Comparison of ENCODE assay signal across 8 cellular contexts in genomic region chr5:177554474-177555111, GRCh38. TPM values are rescaled to one million over a fixed set of nuclear protein-coding genes. Genes with fewer than 3 reads are reported as not detected.
A peak's percentile ranks its signal among the peaks of the same experiment; 100 is the strongest.
DNase-seq lines count a peak whose midpoint lies in the region; ATAC-seq, FAIRE-seq and TF ChIP-seq lines count a peak whose summit lies in the region.

FAM193B (minus strand) TSS chr5:177554563; CDS start chr5:177554458, 105 bp downstream.

- H3K27ac ChIP-seq in left ventricle myocardium inferior (replicated peaks) (peak within 1 kb of the TSS; percentile 83), prostate gland (peak within 1 kb of the TSS; percentile 90)

- H3K4me1 Mint-ChIP-seq in T-helper 1 cell treated with Interleukin-12 subunit alpha and Interleukin-12 subunit beta and Interleukin-4 antibody, amounts not matched to agents 30 μg/mL and 1 μg/mL, for 36 hours (ENCODE audit: low read depth): peaks cover 33% of the 10 kb centered on the region

- H3K9me3 Mint-ChIP-seq in T-helper 1 cell treated with Interleukin-12 subunit alpha and Interleukin-12 subunit beta and Interleukin-4 antibody, amounts not matched to agents 30 μg/mL and 1 μg/mL, for 36 hours: no peaks in the 10 kb centered on the region

- H3K27me3 Mint-ChIP-seq in T-helper 1 cell treated with Interleukin-12 subunit alpha and Interleukin-12 subunit beta and Interleukin-4 antibody, amounts not matched to agents 30 μg/mL and 1 μg/mL, for 36 hours (ENCODE audit: low read depth): peaks cover 6% of the 10 kb centered on the region

- peak within 1 kb of the TSS; percentile 85 for H3K4me3 Mint-ChIP-seq in T-helper 1 cell treated with Interleukin-12 subunit alpha and Interleukin-12 subunit beta and Interleukin-4 antibody, amounts not matched to agents 30 μg/mL and 1 μg/mL, for 36 hours

- peak; percentile 96 for DNase-seq in GM12892 (ENCODE audit: insufficient read length)
- peak; percentile 63 for DNase-seq in NCI-H146 treated with DMSO at 0.1 percent for 48 hours (lab: John Stamatoyannopoulos, UW; ENCODE audit: unreplicated experiment)
- DNase-seq in amniotic stem cell (lab: John Stamatoyannopoulos, UW): peak; percentile 86
- DNase-seq in left ventricle myocardium inferior: peak; percentile 93
- peak; percentile 91 for DNase-seq in prostate gland (ENCODE audit: low spot score)
- peak; percentile 96 for DNase-seq in ureter (ENCODE audit: low spot score)

- H3K4me1 ChIP-seq in left ventricle myocardium inferior: peaks cover 41% of the 10 kb centered on the region
- peaks cover 8% of the 10 kb centered on the region for H3K4me1 ChIP-seq in prostate gland (replicated peaks)

- TF ChIP-seq POLR2A in GM12892 (IDR thresholded peaks at IDR 0.05; ENCODE audit: low read depth, low read length): no peak
- peak; percentile 52 for TF ChIP-seq POLR2A in prostate gland (IDR thresholded peaks at IDR 0.05)

- H3K27ac Mint-ChIP-seq in T-helper 1 cell treated with Interleukin-12 subunit alpha and Interleukin-12 subunit beta and Interleukin-4 antibody, amounts not matched to agents 30 μg/mL and 1 μg/mL, for 36 hours: peak within 1 kb of the TSS; percentile 74

- intact Hi-C loops in left ventricle myocardium inferior (cut with micrococcal nuclease): no loop called here
- intact Hi-C loops in prostate gland (cut with DNase I): loop anchor here (1.0 kb wide), 1 partner anchor 16 kb away; no protein-coding TSS in a partner anchor

- H3K27me3 ChIP-seq in left ventricle myocardium inferior (ENCODE audit: low read depth) (no peaks in the 10 kb centered on the region), prostate gland (replicated peaks; ENCODE audit: insufficient read depth) (no peaks in the 10 kb centered on the region)

- FAIRE-seq in GM12892 (lab: Jason Lieb, UNC): peak; percentile 96

- ATAC-seq in HG02798 (IDR thresholded peaks at IDR 0.05; ENCODE audit: poor library complexity, unreplicated experiment): peak; percentile 95

- 20% methylated on average over 23 of the region's 49 CpGs for WGBS in prostate gland

- peaks cover 17% of the 10 kb centered on the region for H3K36me3 ChIP-seq in left ventricle myocardium inferior
- no peaks in the 10 kb centered on the region for H3K36me3 ChIP-seq in prostate gland

- peaks cover 9% of the 10 kb centered on the region for H3K36me3 Mint-ChIP-seq in T-helper 1 cell treated with Interleukin-12 subunit alpha and Interleukin-12 subunit beta and Interleukin-4 antibody, amounts not matched to agents 30 μg/mL and 1 μg/mL, for 36 hours (ENCODE audit: low read depth)

- no peaks in the 10 kb centered on the region for H3K9me3 ChIP-seq in left ventricle myocardium inferior (replicated peaks)
- no peaks in the 10 kb centered on the region for H3K9me3 ChIP-seq in prostate gland

- H3K4me3 ChIP-seq in left ventricle myocardium inferior: peak within 1 kb of the TSS; percentile 92
- H3K4me3 ChIP-seq in prostate gland: peak within 1 kb of the TSS; percentile 91 to 95

- TF ChIP-seq CTCF in left ventricle myocardium inferior (IDR thresholded peaks at IDR 0.05; ENCODE audit: borderline replicate concordance) (peak; percentile 41), prostate gland (IDR thresholded peaks at IDR 0.05) (peak in 1 of 4 experiments; percentile 11)

RNA-seq across cellular contexts. Expression of gene FAM193B, which starts in this region (rescaled TPM):
- 43.8 TPM for polyA plus RNA-seq in GM12892 (2012; ENCODE audit: missing spikeins)
- 21.5 TPM for total RNA-seq in left ventricle myocardium inferior
- total RNA-seq in prostate gland: 100 to 1,000 TPM in 1 of 2 donors, 10 to 100 TPM in 1; 59.6 to 112 TPM
- total RNA-seq in ureter: 76.0 TPM

Comparison
In these comparisons a context has a peak if more than half of its experiments do, and no peak if none do; other contexts are left out.
1. Peak in every context shown above with its lines: DNase-seq, ATAC-seq, H3K4me3 ChIP-seq and H3K27ac ChIP-seq.